Comparison of ENCODE assay signal across 22 cellular contexts in genomic region chr17:53736516-53737274, GRCh38.
"Had no signal": no experiment of that assay in that cellular context is flagged by ENCODE, and none has a peak within 500 bp of the region (broad histone marks: within the 10 kb centered on the region; RNA-seq: fewer than 3 reads in every experiment).

No MANE protein-coding gene starts in this region.

- H3K4me1 ChIP-seq: breast epithelium, pancreas, tibial artery, vagina had no signal

- H3K36me3 Mint-ChIP-seq: activated CD8-positive, alpha-beta memory T cell treated with anti-CD3 and anti-CD28 coated beads, Interleukin-2, amount 10 ng/mL, durations not matched to agents 7 days and 5 days had no signal

- H3K9me3 ChIP-seq: breast epithelium, pancreas, tibial artery, vagina had no signal

- H3K27me3 Mint-ChIP-seq: activated CD8-positive, alpha-beta memory T cell treated with anti-CD3 and anti-CD28 coated beads, Interleukin-2, amount 10 ng/mL, durations not matched to agents 7 days and 5 days; activated naive CD8-positive, alpha-beta T cell treated with anti-CD3 and anti-CD28 coated beads, Interleukin-2, amount 50 U/mL, for 24 hours had no signal

- H3K36me3 ChIP-seq: breast epithelium, pancreas, tibial artery, vagina had no signal

- H3K4me1 Mint-ChIP-seq: activated CD8-positive, alpha-beta memory T cell treated with anti-CD3 and anti-CD28 coated beads, Interleukin-2, amount 10 ng/mL, durations not matched to agents 7 days and 5 days; activated naive CD8-positive, alpha-beta T cell treated with anti-CD3 and anti-CD28 coated beads, Interleukin-2, amount 50 U/mL, for 24 hours had no signal

- H3K4me3 Mint-ChIP-seq: activated CD8-positive, alpha-beta memory T cell treated with anti-CD3 and anti-CD28 coated beads, Interleukin-2, amount 10 ng/mL, durations not matched to agents 7 days and 5 days; activated naive CD4-positive, alpha-beta T cell treated with anti-CD3 and anti-CD28 coated beads for 36 hours; activated naive CD8-positive, alpha-beta T cell treated with anti-CD3 and anti-CD28 coated beads, Interleukin-2, amount 50 U/mL, for 24 hours had no signal

- H3K27ac Mint-ChIP-seq: activated CD8-positive, alpha-beta memory T cell treated with anti-CD3 and anti-CD28 coated beads, Interleukin-2, amount 10 ng/mL, durations not matched to agents 7 days and 5 days; activated naive CD4-positive, alpha-beta T cell treated with anti-CD3 and anti-CD28 coated beads for 36 hours; activated naive CD8-positive, alpha-beta T cell treated with anti-CD3 and anti-CD28 coated beads, Interleukin-2, amount 50 U/mL, for 24 hours; activated T-helper 2 cell treated with anti-CD3 and anti-CD28 coated beads, Interferon-gamma antibody, Interleukin-2, Interleukin-4, amounts not matched to agents 10 μg/mL and 5 μg/mL and 100 μg/mL, durations not matched to agents 14 hours and 24 hours and 36 hours had no signal

- H3K27me3 ChIP-seq: breast epithelium, pancreas, tibial artery, vagina had no signal

- ATAC-seq: activated CD8-positive, alpha-beta memory T cell treated with anti-CD3 and anti-CD28 coated beads, Interleukin-2, amount 10 ng/mL, durations not matched to agents 7 days and 5 days; activated naive CD8-positive, alpha-beta T cell treated with anti-CD3 and anti-CD28 coated beads, Interleukin-2, amount 50 U/mL, for 24 hours; left colon had no signal

- H3K4me3 ChIP-seq: breast epithelium, lung, pancreas, tibial artery, vagina had no signal

- DNase-seq: activated CD4-positive, alpha-beta T cell treated with anti-CD3 and anti-CD28 coated beads for 1 hour; activated CD4-positive, alpha-beta T cell treated with anti-CD3 and anti-CD28 coated beads, Interleukin-2, amount 50 U/mL, for 48 hours; activated CD8-positive, alpha-beta memory T cell treated with anti-CD3 and anti-CD28 coated beads, Interleukin-2, amount 10 ng/mL, durations not matched to agents 7 days and 5 days; activated naive CD4-positive, alpha-beta T cell treated with anti-CD3 and anti-CD28 coated beads for 36 hours; activated naive CD8-positive, alpha-beta T cell treated with anti-CD3 and anti-CD28 coated beads, Interleukin-2, amount 50 U/mL, for 24 hours; activated T-cell treated with anti-CD3 and anti-CD28 coated beads, Interleukin-2, amount 50 U/mL, for 1 hour; aorta; cerebellar nuclear complex; effector CD8-positive, alpha-beta T cell; foreskin fibroblast; glutamatergic neuron; left colon; pancreas; stimulated activated CD4-positive, alpha-beta T cell treated with anti-CD3 and anti-CD28 coated beads, Interleukin-15, amount 100 ng/mL, for 24 hours; stimulated activated CD4-positive, alpha-beta T cell treated with anti-CD3 and anti-CD28 coated beads, Interleukin-4, amount 100 ng/mL, for 1 hour; stimulated activated naive CD4-positive, alpha-beta T cell; tibial artery had no signal

- H3K27ac ChIP-seq: breast epithelium, pancreas, tibial artery, vagina, VCaP had no signal
